12 cellular contexts compared by ENCODE assay signal in the genomic region with DNA sequence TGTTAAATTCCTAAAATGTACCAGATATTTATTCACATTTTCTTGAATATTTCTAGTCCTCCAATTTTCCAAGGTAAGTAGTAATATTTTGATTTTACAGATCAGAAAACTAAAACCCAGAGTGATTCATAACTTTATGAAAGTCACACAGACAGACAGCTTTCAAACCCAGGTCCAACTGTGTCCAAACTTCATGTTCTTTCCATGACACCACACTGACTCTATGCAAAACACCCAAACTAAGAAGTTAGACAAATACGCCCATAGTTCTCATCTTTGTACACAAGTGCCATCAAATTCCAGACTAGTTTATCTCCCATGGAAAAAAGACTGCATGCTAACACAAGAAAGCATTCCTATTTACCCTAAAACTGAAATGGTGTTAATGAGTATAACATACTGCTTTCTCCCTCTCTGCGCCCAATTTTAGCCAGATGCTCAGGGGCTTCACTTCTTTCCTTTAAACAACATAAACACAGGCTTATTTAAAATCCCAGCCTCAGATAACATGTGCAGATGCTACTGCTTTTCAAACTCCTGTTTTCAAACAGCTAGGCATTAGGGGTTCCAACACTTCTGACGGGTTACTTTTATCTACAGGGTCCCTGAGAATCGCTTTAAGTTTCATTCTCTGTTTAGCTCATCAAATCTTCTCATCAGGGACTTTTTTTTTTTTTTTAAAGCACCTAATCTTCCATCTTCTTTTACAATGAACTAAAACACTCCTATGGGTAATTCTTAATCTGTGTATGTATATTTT. TPM values are rescaled to one million over a fixed set of nuclear protein-coding genes. Genes with fewer than 3 reads are reported as not detected.
DNase-seq lines count a peak whose midpoint lies in the region; ATAC-seq and TF ChIP-seq lines count a peak whose summit lies in the region.
"Had no signal": no experiment of that assay in that cellular context is flagged by ENCODE, and none has a peak within 500 bp of the region (broad histone marks: within the 10 kb centered on the region; RNA-seq: fewer than 3 reads in every experiment).

No MANE protein-coding gene starts in this region.

- CTCF ChIA-PET in activated naive CD4-positive, alpha-beta T cell treated with anti-CD3 and anti-CD28 coated beads for 36 hours (lab: Charles Lee), result interaction anchor here (0.7 to 1.1 kb wide), 5 partner anchors 15 to 138 kb away, joined by 3 to 5 read pairs (median 3); no protein-coding TSS in a partner anchor

- no CpG with 5 or more reads among the region's 4 CpGs for WGBS in mesendoderm (ENCODE audit: extremely low coverage, insufficient coverage, low lambda C conversion rate)

- intact Hi-C loops in activated naive CD4-positive, alpha-beta T cell treated with anti-CD3 and anti-CD28 coated beads for 36 hours (cut with micrococcal nuclease), result loop anchor here (1.0 to 2.0 kb wide), 7 partner anchors 9 to 193 kb away; a partner anchor contains a TSS

- H4K8ac ChIP-seq in mesendoderm (ENCODE audit: low read depth, low read length), result no peak overlapping the region

- no peak overlapping the region for H2BK5ac ChIP-seq in mesendoderm (ENCODE audit: low read length)

- H3K4me2 ChIP-seq in mesendoderm (ENCODE audit: low read length), result no peak overlapping the region

- no peaks in the 10 kb centered on the region for H3K27me3 ChIP-seq in mesendoderm (ENCODE audit: insufficient read depth, low read length, poor library complexity)

- H4K5ac ChIP-seq in mesendoderm (ENCODE audit: low read length), result no peak overlapping the region

- H2AK5ac ChIP-seq in mesendoderm (ENCODE audit: low read length), result no peak overlapping the region

- H3K9ac ChIP-seq in mesendoderm (ENCODE audit: low read length), result no peak overlapping the region
- H3K9ac ChIP-seq: parathyroid adenoma had no signal

- peaks cover 1% of the 10 kb centered on the region for H3K36me3 ChIP-seq in mesendoderm (ENCODE audit: control insufficient read depth, insufficient read depth, low read length)

- no peak overlapping the region for H2BK15ac ChIP-seq in mesendoderm (replicated peaks; ENCODE audit: low read depth)

- no peak overlapping the region for H3K18ac ChIP-seq in mesendoderm (ENCODE audit: low read length)

- no peak overlapping the region for H3K27ac ChIP-seq in mesendoderm (ENCODE audit: low read depth, low read length)
- H3K27ac ChIP-seq: parathyroid adenoma had no signal

- ATAC-seq in HG03354 (IDR thresholded peaks at IDR 0.05; ENCODE audit: poor library complexity, severe bottlenecking, unreplicated experiment), result peak; percentile 55
- ATAC-seq in stimulated activated naive CD8-positive, alpha-beta T cell treated with anti-CD3 and anti-CD28 coated beads, Interleukin-15, Interleukin-2, amounts not matched to agents 100 U/mL and 50 U/mL, for 24 hours, result peak; percentile 81
- ATAC-seq in HG02970 (IDR thresholded peaks at IDR 0.05; ENCODE audit: low FRiP score, unreplicated experiment), result no peak

- H2BK120ac ChIP-seq in mesendoderm (ENCODE audit: low read depth, low read length), result no peak overlapping the region

- no peak overlapping the region for H3K4ac ChIP-seq in mesendoderm (ENCODE audit: low read depth, low read length)

- DNase-seq in activated naive CD4-positive, alpha-beta T cell treated with anti-CD3 and anti-CD28 coated beads for 36 hours, result peak; percentile 21
- no peak for DNase-seq in activated naive CD4-positive, alpha-beta T cell (lab: John Stamatoyannopoulos, UW)
- no peak for DNase-seq in stimulated activated naive CD8-positive, alpha-beta T cell treated with anti-CD3 and anti-CD28 coated beads, Interleukin-15, Interleukin-2, amounts not matched to agents 100 U/mL and 50 U/mL, for 24 hours
- no peak for DNase-seq in foreskin fibroblast
- DNase-seq in mesendoderm, result no peak
- DNase-seq: effector CD8-positive, alpha-beta T cell; H7; NCI-H226 had no signal

- peaks cover 10% of the 10 kb centered on the region for H3K79me1 ChIP-seq in mesendoderm (ENCODE audit: low read length)

- no peaks in the 10 kb centered on the region for H3K4me1 ChIP-seq in mesendoderm (ENCODE audit: control insufficient read depth, low read depth, low read length)

- no peaks in the 10 kb centered on the region for H3K9me3 Mint-ChIP-seq in activated naive CD4-positive, alpha-beta T cell treated with anti-CD3 and anti-CD28 coated beads for 36 hours
- no peaks in the 10 kb centered on the region for H3K9me3 Mint-ChIP-seq in brain

- no peak for TF ChIP-seq CTCF in brain (conservative IDR thresholded peaks at IDR 0.05)
- no peak for TF ChIP-seq CTCF in foreskin fibroblast (IDR thresholded peaks at IDR 0.05; ENCODE audit: low read depth, low read length)

- peaks cover 16% of the 10 kb centered on the region for H3K36me3 Mint-ChIP-seq in activated naive CD4-positive, alpha-beta T cell treated with anti-CD3 and anti-CD28 coated beads for 36 hours (ENCODE audit: low read depth)
- H3K36me3 Mint-ChIP-seq in brain, result peaks cover 32% of the 10 kb centered on the region

- peak overlapping the region; percentile 81 for H3K27ac Mint-ChIP-seq in activated naive CD4-positive, alpha-beta T cell treated with anti-CD3 and anti-CD28 coated beads for 36 hours
- H3K27ac Mint-ChIP-seq in brain, result peak overlapping the region in 3 of 5 experiments; percentile 3 to 39 (median 9)

- peak overlapping the region; percentile 32 for H3K4me3 Mint-ChIP-seq in activated naive CD4-positive, alpha-beta T cell treated with anti-CD3 and anti-CD28 coated beads for 36 hours
- no peak overlapping the region for H3K4me3 Mint-ChIP-seq in brain

- no peaks in the 10 kb centered on the region for H3K27me3 Mint-ChIP-seq in activated naive CD4-positive, alpha-beta T cell treated with anti-CD3 and anti-CD28 coated beads for 36 hours (ENCODE audit: low read depth)
- H3K27me3 Mint-ChIP-seq in brain, result no peaks in the 10 kb centered on the region

- no peak overlapping the region for H3K23ac ChIP-seq in mesendoderm (ENCODE audit: low read length)

- no peak overlapping the region for H3K4me3 ChIP-seq in foreskin fibroblast (ENCODE audit: low read depth in 1 of 2, low read length in 2 of 2)
- no peak overlapping the region for H3K4me3 ChIP-seq in mesendoderm (ENCODE audit: low read length)

- H3K79me2 ChIP-seq in mesendoderm (ENCODE audit: control insufficient read depth, insufficient read depth, low read length), result peaks cover 5% of the 10 kb centered on the region

- peaks cover 60% of the 10 kb centered on the region for H3K4me1 Mint-ChIP-seq in activated naive CD4-positive, alpha-beta T cell treated with anti-CD3 and anti-CD28 coated beads for 36 hours (ENCODE audit: low read depth)
- peaks cover 38% of the 10 kb centered on the region for H3K4me1 Mint-ChIP-seq in brain

- no peak overlapping the region for H3K56ac ChIP-seq in mesendoderm (ENCODE audit: low read length)

RNA-seq across cellular contexts. Expression of a gene that starts 44.6 kb away (rescaled TPM):
- total RNA-seq in activated naive CD4-positive, alpha-beta T cell treated with anti-CD3 and anti-CD28 coated beads for 36 hours, result 100 to 1,000 TPM; 105 to 106 TPM
- 98.5 TPM for polyA plus RNA-seq in brain (ENCODE audit: insufficient read depth, low read depth, low replicate concordance)
- 45.4 TPM for polyA plus RNA-seq in mesendoderm (2013, experiment 1 of 2)
- polyA plus RNA-seq in mesendoderm (2013, experiment 2 of 2), result 46.2 TPM

RNA-seq across cellular contexts. Expression of a gene that starts 52.9 kb away (rescaled TPM):
- total RNA-seq in activated naive CD4-positive, alpha-beta T cell treated with anti-CD3 and anti-CD28 coated beads for 36 hours, result under 1 TPM; 0.64 to 0.74 TPM
- 2.7 TPM for polyA plus RNA-seq in brain (ENCODE audit: insufficient read depth, low read depth, low replicate concordance)
- polyA plus RNA-seq in mesendoderm (2013, experiment 1 of 2), result 10.4 TPM
- 10.7 TPM for polyA plus RNA-seq in mesendoderm (2013, experiment 2 of 2)
